In genomic region chr19:54021363-54021762, GRCh38 we compare ENCODE assay signal across 1 cellular context.
TF ChIP-seq lines count a peak whose summit lies in the region.

No MANE protein-coding gene starts in this region.

TF ChIP-seq in IMR-90, 13 proteins besides CTCF, POLR2A, EP300 and RAD21:
- no peak for TF ChIP-seq MXI1 (IDR thresholded peaks at IDR 0.05; ENCODE audit: borderline replicate concordance, low read depth, low read length)
- no peak for TF ChIP-seq BHLHE40 (IDR thresholded peaks at IDR 0.05; ENCODE audit: low read depth, low read length)
- no peak for TF ChIP-seq CHD1 (IDR thresholded peaks at IDR 0.05; ENCODE audit: low read depth, low read length)
- no peak for TF ChIP-seq ELK1 (IDR thresholded peaks at IDR 0.05; ENCODE audit: borderline replicate concordance, low read depth, low read length)
- no peak for TF ChIP-seq USF2 (IDR thresholded peaks at IDR 0.05; ENCODE audit: low read depth, low read length)
- no peak for TF ChIP-seq NFE2L2 (IDR thresholded peaks at IDR 0.05; ENCODE audit: low read depth, low read length)
- TF ChIP-seq FOS (IDR thresholded peaks at IDR 0.05; ENCODE audit: low read depth, low read length) = no peak
- TF ChIP-seq RFX5 (IDR thresholded peaks at IDR 0.05; ENCODE audit: low read depth, low read length) = no peak
- TF ChIP-seq MAZ (IDR thresholded peaks at IDR 0.05; ENCODE audit: borderline replicate concordance, low read depth, low read length) = no peak
- TF ChIP-seq SMC3 (IDR thresholded peaks at IDR 0.05; ENCODE audit: low read depth, low read length) = no peak
- no peak for TF ChIP-seq MAFK (IDR thresholded peaks at IDR 0.05; ENCODE audit: low read depth, low read length)
- no peak for TF ChIP-seq CEBPB (IDR thresholded peaks at IDR 0.05; ENCODE audit: low read depth, low read length)
- no peak for TF ChIP-seq RCOR1 (IDR thresholded peaks at IDR 0.05; ENCODE audit: insufficient replicate concordance, low read length)
